ENCODE assay signal across 19 cellular contexts in genomic region chr6:20013485-20013884, GRCh38.
DNase-seq lines count a peak whose midpoint lies in the region; ATAC-seq lines count a peak whose summit lies in the region.
"Had no signal": no experiment of that assay in that cellular context is flagged by ENCODE, and none has a peak within 500 bp of the region (broad histone marks: within the 10 kb centered on the region; RNA-seq: fewer than 3 reads in every experiment).

No MANE protein-coding gene starts in this region.

- peaks cover 0 to 11% (median 0%) of the 10 kb centered on the region in 3 experiments for H3K27me3 ChIP-seq in neuronal stem cell (ENCODE audit: control insufficient read depth in 3 of 3, insufficient read depth in 3 of 3, low read depth in 1 of 3, low read length in 3 of 3)
- H3K27me3 ChIP-seq: SJSA1 had no signal

- no peaks in the 10 kb centered on the region for H3K79me1 ChIP-seq in neuronal stem cell (ENCODE audit: low read depth, low read length)

- H3K14ac ChIP-seq in neuronal stem cell (ENCODE audit: low read length) = no peak overlapping the region

- peak in 9 of 14 donors; percentile 22 to 54 (median 49) for DNase-seq in C1 segment of cervical spinal cord (lab: John Stamatoyannopoulos, UW)
- peak in 11 of 61 donors; percentile 6 to 55 (median 13) for DNase-seq in caudate nucleus (lab: John Stamatoyannopoulos, UW)
- DNase-seq in inferior parietal cortex (ENCODE audit: extremely low spot score) = peak; percentile 11
- DNase-seq in neuronal stem cell (ENCODE audit: low spot score) = no peak
- no peak for DNase-seq in GM19238 (ENCODE audit: insufficient read length, low spot score)
- no peak for DNase-seq in amniotic stem cell (lab: John Stamatoyannopoulos, UW)
- DNase-seq: AML-193, GDM1, NCI-H1105, NCI-H2081, NCI-H2171, NCI-H446, NCI-H526 had no signal

- ATAC-seq in HG03571 (IDR thresholded peaks at IDR 0.05; ENCODE audit: unreplicated experiment) (no peak), HG02642 (IDR thresholded peaks at IDR 0.05; ENCODE audit: poor library complexity, unreplicated experiment) (no peak)
- ATAC-seq: Right ventricle myocardium inferior had no signal

- H2AFZ ChIP-seq in neuronal stem cell (ENCODE audit: low read length) = no peak overlapping the region

- H2BK12ac ChIP-seq in neuronal stem cell (ENCODE audit: low read length) = no peak overlapping the region

- H3K18ac ChIP-seq in neuronal stem cell (ENCODE audit: low read length) = peak overlapping the region; percentile 28

- H4K8ac ChIP-seq in neuronal stem cell (ENCODE audit: low read depth, low read length) = no peak overlapping the region

- H2AK5ac ChIP-seq in neuronal stem cell (ENCODE audit: low read depth, low read length) = no peak overlapping the region

- H3K4me3 ChIP-seq in neuronal stem cell (ENCODE audit: low read length in 2 of 2) = no peak overlapping the region
- H3K4me3 ChIP-seq: HAP-1, SJSA1 had no signal

- no peak overlapping the region for H2BK120ac ChIP-seq in neuronal stem cell (ENCODE audit: low read depth, low read length)

- H3K27ac ChIP-seq in caudate nucleus (ENCODE audit: low read depth, low read length) (peak overlapping the region; percentile 11), neuronal stem cell (replicated peaks; ENCODE audit: low read length) (peak overlapping the region; percentile 79)
- H3K27ac ChIP-seq: KMS-11, SJSA1 had no signal

- H2BK15ac ChIP-seq in neuronal stem cell (ENCODE audit: low read length) = no peak overlapping the region

- H3K9me3 ChIP-seq in neuronal stem cell (replicated peaks in 1 of 2; ENCODE audit: control insufficient read depth in 2 of 2, insufficient read depth in 1 of 2, low read depth in 1 of 2, low read length in 2 of 2) = no peaks in the 10 kb centered on the region
- H3K9me3 ChIP-seq: HAP-1, SJSA1 had no signal

- H3K4me1 ChIP-seq in neuronal stem cell (ENCODE audit: control insufficient read depth in 2 of 2, insufficient read depth in 1 of 2, low read depth in 1 of 2, low read length in 2 of 2) = peaks cover 10 to 20% of the 10 kb centered on the region in 2 donors
- H3K4me1 ChIP-seq: HAP-1, SJSA1 had no signal

- no peaks in the 10 kb centered on the region for H3K36me3 ChIP-seq in neuronal stem cell (replicated peaks in 1 of 2; ENCODE audit: control insufficient read depth in 2 of 2, insufficient read depth in 2 of 2, low read length in 2 of 2)
- H3K36me3 ChIP-seq: HAP-1, SJSA1 had no signal

- H3K4me2 ChIP-seq in neuronal stem cell (ENCODE audit: insufficient read depth, low read length, poor library complexity, severe bottlenecking) = peak overlapping the region; percentile 12
- H3K4me2 ChIP-seq: KMS-11 had no signal

- WGBS in neuronal stem cell (ENCODE audit: extremely low coverage in 2 of 2, insufficient read length in 2 of 2, insufficient replicate concordance in 1 of 2), 2 donors = no CpG with 5 or more reads among the region's 5 CpGs

- H3K9ac ChIP-seq in neuronal stem cell (ENCODE audit: low read depth, low read length, poor library complexity) = no peak overlapping the region
- H3K9ac ChIP-seq: KMS-11 had no signal

- no peak overlapping the region for H2BK5ac ChIP-seq in neuronal stem cell (ENCODE audit: low read length)

- no peak overlapping the region for H4K91ac ChIP-seq in neuronal stem cell (ENCODE audit: low read depth, low read length, poor library complexity)

- no peak overlapping the region for H3K23ac ChIP-seq in neuronal stem cell (ENCODE audit: low read depth, low read length, poor library complexity)

- H3K4ac ChIP-seq in neuronal stem cell (ENCODE audit: low read length) = no peak overlapping the region

Comparison
In these comparisons a context has a peak if more than half of its experiments do, and no peak if none do; other contexts are left out.
1. DNase-seq: peak in C1 segment of cervical spinal cord (9 of 14) and inferior parietal cortex (single experiment); none in neuronal stem cell (single experiment), GM19238 (single experiment) and amniotic stem cell (single experiment).